In the genomic region with DNA sequence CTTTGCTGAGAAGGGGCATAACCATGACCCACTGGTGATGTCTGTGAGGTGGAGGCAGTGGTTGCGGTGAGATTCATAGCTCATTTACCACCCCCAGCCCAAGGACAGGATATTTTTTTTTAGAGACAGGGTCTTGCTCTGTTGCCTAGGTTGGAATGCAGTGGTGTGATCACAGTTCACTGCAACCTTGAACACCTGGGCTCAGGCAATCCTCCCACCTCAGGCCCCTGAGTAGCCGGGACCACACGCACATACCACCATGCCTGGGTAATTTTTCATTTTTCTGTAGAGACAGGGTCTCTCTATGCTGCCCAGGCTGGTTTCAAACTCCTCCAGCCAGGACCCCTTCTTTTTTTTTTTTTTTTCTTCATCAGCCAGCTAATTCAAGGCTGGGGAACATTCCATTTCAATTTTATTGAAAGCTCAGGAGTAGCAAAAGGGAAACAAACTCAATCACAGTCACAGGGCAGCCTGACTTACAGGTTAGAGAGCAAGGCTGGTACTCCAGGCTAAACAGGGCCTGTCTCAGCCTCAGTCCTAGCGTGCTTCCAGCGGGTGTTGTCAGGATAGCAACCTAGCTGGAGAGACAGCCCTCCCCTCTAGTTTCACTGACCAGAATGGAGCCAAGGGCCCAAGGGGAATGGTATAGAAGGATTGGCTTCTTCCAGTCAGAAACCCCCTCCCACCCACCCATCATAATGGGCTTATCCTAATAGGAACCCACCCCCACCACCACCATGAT, we compare ENCODE assay signal across 1 cellular context.
TF ChIP-seq lines count a peak whose summit lies in the region.

No MANE protein-coding gene starts in this region.

TF ChIP-seq in K562, 482 proteins besides CTCF, POLR2A, EP300 and RAD21 (continued from another document):
- TF ChIP-seq ZNF511 (CRISPR knock-in tag; IDR thresholded peaks at IDR 0.05), result no peak
- TF ChIP-seq FOXM1 (IDR thresholded peaks at IDR 0.05; ENCODE audit: low read depth), result no peak
- no peak for TF ChIP-seq FOXM1 (CRISPR knock-in tag; IDR thresholded peaks at IDR 0.05; ENCODE audit: low read depth)
- TF ChIP-seq RFX7 (CRISPR knock-in tag; IDR thresholded peaks at IDR 0.05), result no peak
- TF ChIP-seq GATAD2A (IDR thresholded peaks at IDR 0.05), result no peak
- no peak for TF ChIP-seq RBM14 (IDR thresholded peaks at IDR 0.05; ENCODE audit: borderline replicate concordance, insufficient read depth, low read depth, low read length)
- TF ChIP-seq ZNF232 (CRISPR knock-in tag; IDR thresholded peaks at IDR 0.05), result no peak
TF ChIP-seq in K562: peak in this region for 0.
